In genomic region chr16:59633996-59634579, GRCh38 we compare ENCODE assay signal across 17 cellular contexts.
A peak's percentile ranks its signal among the peaks of the same experiment; 100 is the strongest.
DNase-seq lines count a peak whose midpoint lies in the region; FAIRE-seq and TF ChIP-seq lines count a peak whose summit lies in the region.
"Had no signal": no experiment of that assay in that cellular context is flagged by ENCODE, and none has a peak within 500 bp of the region (broad histone marks: within the 10 kb centered on the region; RNA-seq: fewer than 3 reads in every experiment).

No MANE protein-coding gene starts in this region.

- POLR2A ChIA-PET in AG04450 (lab: Yijun Ruan, JAX): interaction anchor here (0.7 to 1.8 kb wide), 5 partner anchors 19 to 68 kb away, joined by 3 to 6 read pairs (median 6); no protein-coding TSS in a partner anchor

- DNase-seq in AG04450 (ENCODE audit: low read depth, low spot score) (peak; percentile 38), HS-5 (ENCODE audit: low read depth) (peak; percentile 82), choroid plexus epithelial cell (ENCODE audit: low read depth) (peak; percentile 80), HuH-7.5 (ENCODE audit: low spot score) (no peak), GM12891 (ENCODE audit: insufficient read length, low spot score) (no peak), RKO (ENCODE audit: low spot score) (no peak)
- DNase-seq in effector CD8-positive, alpha-beta T cell (lab: John Stamatoyannopoulos, UW): no peak
- DNase-seq: activated B cell treated with CpG ODN at 0.5 μM for 24 hours; activated naive CD4-positive, alpha-beta T cell treated with anti-CD3 and anti-CD28 coated beads for 36 hours; BE2C; cerebellar nuclear complex; DND-41; NCI-H1436; SW 1271; tibial artery had no signal

- H3K4me1 ChIP-seq in muscle layer of duodenum (ENCODE audit: control insufficient read depth in 1 of 2, insufficient read depth in 2 of 2, low read length in 2 of 2): peaks cover 0 to 10% of the 10 kb centered on the region in 2 donors
- H3K4me1 ChIP-seq: BE2C had no signal

- H3K9me3 ChIP-seq in AG04450 (ENCODE audit: control insufficient read depth, insufficient read depth, low read length) (no peaks in the 10 kb centered on the region), muscle layer of duodenum (ENCODE audit: control insufficient read depth in 1 of 2, low read length in 2 of 2) (no peaks in the 10 kb centered on the region)
- H3K9me3 ChIP-seq: BE2C, tibial artery had no signal

- TF ChIP-seq POLR2A in GM12891 (IDR thresholded peaks at IDR 0.05; ENCODE audit: low read depth, low read length): no peak

- CTCF ChIA-PET in AG04450 (lab: Charles Lee): interaction anchor here (1.3 to 1.4 kb wide), 2 partner anchors 11 to 99 kb away, joined by 4 read pairs; no protein-coding TSS in a partner anchor

- TF ChIP-seq CTCF in AG04450 (IDR thresholded peaks at IDR 0.05; ENCODE audit: low read depth, low read length): no peak
- TF ChIP-seq CTCF in choroid plexus epithelial cell (conservative IDR thresholded peaks at IDR 0.05; ENCODE audit: low read depth, low read length): no peak

- FAIRE-seq in GM12891 (lab: Jason Lieb, UNC): no peak
- FAIRE-seq: GM12892 had no signal

- H3K27ac ChIP-seq in AG04450 (ENCODE audit: low read depth, low read length) (peak overlapping the region; percentile 40), muscle layer of duodenum (ENCODE audit: low read length) (peak overlapping the region; percentile 78)
- H3K27ac ChIP-seq: tibial artery had no signal

- H3K4me3 ChIP-seq in AG04450 (ENCODE audit: low read depth, low read length) (no peak overlapping the region; the same call in 1 of the 2 replicates), choroid plexus epithelial cell (ENCODE audit: low read depth, low read length) (no peak overlapping the region), muscle layer of duodenum (ENCODE audit: low read depth in 1 of 2, low read length in 2 of 2) (no peak overlapping the region)
- H3K4me3 ChIP-seq: tibial artery had no signal

- H3K36me3 ChIP-seq in muscle layer of duodenum (ENCODE audit: control insufficient read depth in 1 of 2, insufficient read depth in 2 of 2, low read length in 2 of 2): no peaks in the 10 kb centered on the region
- H3K36me3 ChIP-seq: BE2C, tibial artery had no signal

- H3K27me3 ChIP-seq in AG04450 (ENCODE audit: control insufficient read depth, insufficient read depth, low read length) (no peaks in the 10 kb centered on the region), muscle layer of duodenum (ENCODE audit: low read depth, low read length) (no peaks in the 10 kb centered on the region)
- H3K27me3 ChIP-seq: BE2C, tibial artery had no signal

TF ChIP-seq in GM12891, 5 proteins besides CTCF, POLR2A, EP300 and RAD21:
- no peak for TF ChIP-seq POLR2AphosphoS5 (IDR thresholded peaks at IDR 0.05; ENCODE audit: low read depth, low read length)
- TF ChIP-seq POU2F2 (IDR thresholded peaks at IDR 0.05; ENCODE audit: low read depth, low read length): no peak
- TF ChIP-seq SPI1 (IDR thresholded peaks at IDR 0.05; ENCODE audit: low read depth, low read length): no peak
- no peak for TF ChIP-seq PAX5 (IDR thresholded peaks at IDR 0.05; ENCODE audit: insufficient read depth, low read length, severe bottlenecking)
- TF ChIP-seq TAF1 (IDR thresholded peaks at IDR 0.05; ENCODE audit: low read depth, low read length): no peak

Comparison
In these comparisons a context has a peak if more than half of its experiments do, and no peak if none do; other contexts are left out.
1. DNase-seq: peak in AG04450 (single experiment), HS-5 (single experiment) and choroid plexus epithelial cell (single experiment); none in effector CD8-positive, alpha-beta T cell (single experiment), HuH-7.5 (single experiment), GM12891 (single experiment) and RKO (single experiment).